In the genomic region with DNA sequence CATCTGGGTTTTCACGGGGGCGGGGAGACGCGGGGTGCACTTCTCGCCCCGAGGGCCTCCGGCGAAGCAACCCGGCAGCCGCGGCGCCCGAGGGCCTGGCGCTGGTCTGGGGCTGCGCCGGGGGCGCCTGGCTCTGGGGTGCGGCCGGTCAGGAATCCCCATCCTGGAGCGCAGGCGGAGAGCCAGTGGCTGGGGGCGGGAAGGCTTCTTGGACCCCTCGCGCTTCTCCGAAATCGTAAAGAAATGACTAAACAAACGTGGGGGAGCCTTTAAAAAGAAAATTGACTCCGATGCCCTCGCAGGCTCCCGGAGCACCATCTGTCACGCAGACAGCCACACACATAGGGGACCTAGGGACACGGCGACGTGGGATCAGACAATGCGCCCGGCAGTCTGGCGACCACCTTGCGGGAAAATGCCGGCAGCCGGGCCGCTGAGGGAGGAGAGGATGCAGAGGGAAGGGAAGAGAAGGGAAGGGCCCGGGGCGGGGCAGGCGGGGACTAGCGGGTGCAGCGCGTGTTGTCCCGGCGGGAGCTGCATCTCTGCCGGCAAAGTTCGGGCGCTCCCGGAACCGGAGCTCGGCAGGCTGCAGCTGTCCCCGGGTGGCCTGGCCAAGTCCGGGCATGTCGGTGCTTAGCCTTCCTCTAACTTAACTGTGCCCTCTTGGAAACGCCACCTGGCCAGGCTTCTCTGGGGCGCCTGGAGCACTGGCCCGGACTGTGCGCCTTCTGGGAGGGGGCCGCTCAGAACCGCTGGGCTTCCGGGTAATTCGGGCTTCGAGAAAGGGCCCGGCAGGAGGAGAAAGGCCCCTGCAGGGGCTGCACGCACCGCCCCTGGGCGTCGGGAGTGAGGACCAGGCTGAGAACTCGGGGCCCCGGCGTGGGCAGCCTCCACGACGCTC, we compare ENCODE assay signal across 8 cellular contexts. TPM values are rescaled to one million over a fixed set of nuclear protein-coding genes. Genes with fewer than 3 reads are reported as not detected.
DNase-seq lines count a peak whose midpoint lies in the region; ATAC-seq, FAIRE-seq and TF ChIP-seq lines count a peak whose summit lies in the region.

No MANE protein-coding gene starts in this region.

- intact Hi-C loops in activated naive CD4-positive, alpha-beta T cell treated with anti-CD3 and anti-CD28 coated beads for 36 hours (cut with micrococcal nuclease), result no loop called here
- intact Hi-C loops in ovary (cut with DNase I), result no loop called here

- H3K27ac Mint-ChIP-seq in activated naive CD4-positive, alpha-beta T cell treated with anti-CD3 and anti-CD28 coated beads for 36 hours, result peak overlapping the region; percentile 43

- H3K36me3 Mint-ChIP-seq in activated naive CD4-positive, alpha-beta T cell treated with anti-CD3 and anti-CD28 coated beads for 36 hours (ENCODE audit: low read depth), result no peaks in the 10 kb centered on the region

- TF ChIP-seq EP300 in gastroesophageal sphincter (IDR thresholded peaks at IDR 0.05) (no peak), ovary (IDR thresholded peaks at IDR 0.05) (no peak)

- TF ChIP-seq POLR2A in gastroesophageal sphincter (IDR thresholded peaks at IDR 0.05), result no peak
- TF ChIP-seq POLR2A in ovary (IDR thresholded peaks at IDR 0.05), result no peak

- H3K27me3 Mint-ChIP-seq in activated naive CD4-positive, alpha-beta T cell treated with anti-CD3 and anti-CD28 coated beads for 36 hours (ENCODE audit: low read depth), result peaks cover 57% of the 10 kb centered on the region

- peaks cover 6% of the 10 kb centered on the region for H3K4me1 Mint-ChIP-seq in activated naive CD4-positive, alpha-beta T cell treated with anti-CD3 and anti-CD28 coated beads for 36 hours (ENCODE audit: low read depth)

- peak overlapping the region; percentile 91 for H3K27ac ChIP-seq in WERI-Rb-1
- H3K27ac ChIP-seq in gastroesophageal sphincter, result no peak overlapping the region
- H3K27ac ChIP-seq in ovary, result no peak overlapping the region

- DNase-seq in activated naive CD4-positive, alpha-beta T cell treated with anti-CD3 and anti-CD28 coated beads for 36 hours, result no peak
- no peak for DNase-seq in activated naive CD4-positive, alpha-beta T cell (lab: John Stamatoyannopoulos, UW)
- DNase-seq in WERI-Rb-1 (peak; percentile 82), ovary (peak in 2 of 5 donors; percentile 28 to 37), urothelium cell line (ENCODE audit: low spot score) (no peak), SKM-1 (lab: John Stamatoyannopoulos, UW; ENCODE audit: unreplicated experiment) (no peak)

- peaks cover 0 to 27% (median 23%) of the 10 kb centered on the region in 3 donors for H3K4me1 ChIP-seq in gastroesophageal sphincter
- peaks cover 6% of the 10 kb centered on the region for H3K4me1 ChIP-seq in ovary (ENCODE audit: insufficient read depth)

- ATAC-seq in gastroesophageal sphincter, result peak; percentile 17
- ATAC-seq in GM21360 (IDR thresholded peaks at IDR 0.05; ENCODE audit: unreplicated experiment), result no peak

- FAIRE-seq in urothelium cell line (lab: Jason Lieb, UNC), result no peak

- H3K36me3 ChIP-seq in WERI-Rb-1 (no peaks in the 10 kb centered on the region), gastroesophageal sphincter (no peaks in the 10 kb centered on the region), ovary (no peaks in the 10 kb centered on the region)

- H3K27me3 ChIP-seq in WERI-Rb-1 (ENCODE audit: insufficient read depth, low read depth, severe bottlenecking) (no peaks in the 10 kb centered on the region), gastroesophageal sphincter (peaks cover 97% of the 10 kb centered on the region), ovary (peaks cover 2% of the 10 kb centered on the region)

- peak overlapping the region; percentile 52 for H3K4me3 ChIP-seq in WERI-Rb-1 (ENCODE audit: low read depth, low read length)
- peak overlapping the region in 1 of 2 donors; percentile 41 for H3K4me3 ChIP-seq in gastroesophageal sphincter
- peak overlapping the region; percentile 13 for H3K4me3 ChIP-seq in ovary

- WGBS in gastroesophageal sphincter (ENCODE audit: low coverage in 1 of 2), 2 donors, result 3% methylated on average over 6 of the region's 77 CpGs; no CpG with 5 or more reads in 1 of the 2 donors
- WGBS in ovary, 3 donors, result 2% methylated on average over 73 to 77 of the region's 77 CpGs

- no peak for TF ChIP-seq CTCF in WERI-Rb-1 (IDR thresholded peaks at IDR 0.05; ENCODE audit: low read depth, low read length)
- no peak for TF ChIP-seq CTCF in gastroesophageal sphincter (IDR thresholded peaks at IDR 0.05)
- TF ChIP-seq CTCF in ovary (IDR thresholded peaks at IDR 0.05), result no peak

- H3K9me3 ChIP-seq in WERI-Rb-1 (ENCODE audit: severe bottlenecking) (no peaks in the 10 kb centered on the region), gastroesophageal sphincter (no peaks in the 10 kb centered on the region), ovary (no peaks in the 10 kb centered on the region)

- no peaks in the 10 kb centered on the region for H3K9me3 Mint-ChIP-seq in activated naive CD4-positive, alpha-beta T cell treated with anti-CD3 and anti-CD28 coated beads for 36 hours

- H3K4me3 Mint-ChIP-seq in activated naive CD4-positive, alpha-beta T cell treated with anti-CD3 and anti-CD28 coated beads for 36 hours, result peak overlapping the region; percentile 68

- CTCF ChIA-PET in activated naive CD4-positive, alpha-beta T cell treated with anti-CD3 and anti-CD28 coated beads for 36 hours (lab: Charles Lee), result no interaction called here

RNA-seq across cellular contexts. Expression of a gene that starts 1.9 kb away (rescaled TPM):
- total RNA-seq in activated naive CD4-positive, alpha-beta T cell treated with anti-CD3 and anti-CD28 coated beads for 36 hours, result not detected
- total RNA-seq in gastroesophageal sphincter, result not detected
- not detected for total RNA-seq in ovary
- not detected for polyA plus RNA-seq in ovary
